1 cellular context compared by ENCODE assay signal in genomic region chr17:45409659-45410076, GRCh38.
TF ChIP-seq lines count a peak whose summit lies in the region.

No MANE protein-coding gene starts in this region.

TF ChIP-seq in SK-N-SH, 30 proteins besides CTCF, POLR2A, EP300 and RAD21 (continued from another document):
- no peak for TF ChIP-seq REST (IDR thresholded peaks at IDR 0.05; ENCODE audit: low read depth, low read length)
- no peak for TF ChIP-seq FOXM1 (IDR thresholded peaks at IDR 0.05; ENCODE audit: low read depth)
- TF ChIP-seq NRF1 (IDR thresholded peaks at IDR 0.05; ENCODE audit: low read depth, low read length) = no peak
- no peak for TF ChIP-seq MEF2A (IDR thresholded peaks at IDR 0.05; ENCODE audit: borderline replicate concordance, low read depth)
- TF ChIP-seq ELF1 (IDR thresholded peaks at IDR 0.05) = no peak
- no peak for TF ChIP-seq GATA2 (CRISPR knock-in tag; IDR thresholded peaks at IDR 0.05)
- TF ChIP-seq YY1 (IDR thresholded peaks at IDR 0.05; ENCODE audit: low read depth) = no peak
- no peak for TF ChIP-seq USF2 (IDR thresholded peaks at IDR 0.05; ENCODE audit: borderline replicate concordance, low read depth, low read length)
- TF ChIP-seq IRF3 (IDR thresholded peaks at IDR 0.05; ENCODE audit: low read depth, low read length) = no peak
